ENCODE assay signal across 9 cellular contexts in the genomic region with DNA sequence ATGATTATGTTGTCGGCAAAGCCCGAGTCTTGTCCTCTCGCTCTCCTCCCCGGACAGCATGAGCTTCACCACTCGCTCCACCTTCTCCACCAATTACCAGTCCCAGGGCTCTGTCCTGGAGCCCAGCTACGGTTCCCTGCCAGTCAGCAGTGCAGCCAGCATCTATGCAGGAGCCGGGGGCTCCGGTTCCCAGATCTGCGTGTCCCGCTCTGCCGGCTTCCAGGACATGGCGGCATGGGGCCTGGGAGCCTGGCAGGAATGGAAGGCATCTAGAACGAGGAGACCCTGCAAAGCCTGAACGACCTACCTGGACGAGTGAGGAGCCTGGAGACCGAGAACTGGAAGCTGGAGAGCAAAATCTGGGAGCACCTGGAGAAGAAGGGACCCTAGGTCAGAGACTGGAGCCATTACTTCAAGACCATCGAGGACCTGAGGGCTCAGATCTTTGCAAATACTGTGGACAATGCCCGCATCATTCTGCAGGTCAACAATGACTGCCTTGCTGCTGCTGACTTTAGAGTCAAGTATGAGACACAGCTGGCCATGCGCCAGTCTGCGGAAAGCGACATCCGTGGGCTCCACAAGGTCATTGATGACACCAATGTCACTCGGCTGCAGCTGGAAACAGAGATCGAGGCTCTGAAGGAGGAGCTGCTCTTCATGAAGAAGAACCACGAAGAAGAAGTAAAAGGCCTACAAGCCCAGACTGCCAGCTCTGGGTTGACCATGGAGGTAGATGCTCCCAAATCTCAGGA.
"Had no signal": no experiment of that assay in that cellular context is flagged by ENCODE, and none has a peak within 500 bp of the region (broad histone marks: within the 10 kb centered on the region; RNA-seq: fewer than 3 reads in every experiment).

No MANE protein-coding gene starts in this region.

- H3K4me1 Mint-ChIP-seq: GM23338, H9 had no signal

- H3K4me1 ChIP-seq: HAP-1 had no signal

- H3K4me3 Mint-ChIP-seq: GM23338, H9, HFFc6 had no signal

- DNase-seq: GM23248, GOT3, H7, H9, HCEC 1CT, HFFc6 had no signal

- H3K36me3 ChIP-seq: HAP-1 had no signal

- ATAC-seq: GM23338, HCT116 had no signal

- H3K27ac Mint-ChIP-seq: GM23338, H9, HFFc6 had no signal

- H3K4me3 ChIP-seq: GM23248, GM23338, HAP-1 had no signal

- H3K4me2 ChIP-seq: GM23338 had no signal

- H3K27ac ChIP-seq: GM23248 had no signal

- H2AFZ ChIP-seq: GM23248, GM23338 had no signal

- H3K9ac ChIP-seq: GM23248 had no signal

- H3K9me3 ChIP-seq: HAP-1 had no signal
